In the genomic region with DNA sequence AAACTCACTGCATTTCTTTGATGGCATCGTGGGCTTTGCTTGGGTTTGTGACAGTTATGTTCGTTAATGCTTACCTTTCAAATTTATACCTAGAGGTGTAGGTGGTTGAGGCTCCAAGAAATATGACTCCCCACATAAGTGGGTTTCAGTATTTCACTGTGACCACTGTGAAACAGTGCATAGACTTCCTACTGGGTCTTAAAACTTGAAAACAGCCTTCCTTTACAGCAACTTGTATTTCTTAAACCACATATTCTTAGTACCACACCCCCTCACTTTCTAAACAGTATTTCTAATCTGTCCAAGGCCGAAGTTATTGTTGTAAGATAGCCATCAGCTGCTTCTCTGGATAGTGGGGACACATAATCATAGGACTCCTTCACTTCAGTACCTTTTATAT, we compare ENCODE assay signal across 19 cellular contexts. TPM values are rescaled to one million over a fixed set of nuclear protein-coding genes. Genes with fewer than 3 reads are reported as not detected.
DNase-seq lines count a peak whose midpoint lies in the region; ATAC-seq and TF ChIP-seq lines count a peak whose summit lies in the region.
"Had no signal": no experiment of that assay in that cellular context is flagged by ENCODE, and none has a peak within 500 bp of the region (broad histone marks: within the 10 kb centered on the region; RNA-seq: fewer than 3 reads in every experiment).

No MANE protein-coding gene starts in this region.

- peak overlapping the region; percentile 10 for H3K27ac Mint-ChIP-seq in progenitor cell of endocrine pancreas
- H3K27ac Mint-ChIP-seq in stimulated activated memory B cell treated with anti-CD40 and anti-IgM and Interleukin-4, amounts not matched to agents 10 μg/mL and 1 μg/mL and 100 μg/mL, for 72 hours, result no peak overlapping the region
- H3K27ac Mint-ChIP-seq: CD4-positive, alpha-beta T cell; T-helper 17 cell had no signal

- no peaks in the 10 kb centered on the region for H3K27me3 ChIP-seq in MM.1S (replicated peaks; ENCODE audit: insufficient read depth, low read length)
- H3K27me3 ChIP-seq: BE2C, MG63, SJCRH30 had no signal

- no peak overlapping the region for H3K4me3 Mint-ChIP-seq in progenitor cell of endocrine pancreas (ENCODE audit: low read depth)
- H3K4me3 Mint-ChIP-seq in stimulated activated memory B cell treated with anti-CD40 and anti-IgM and Interleukin-4, amounts not matched to agents 10 μg/mL and 1 μg/mL and 100 μg/mL, for 72 hours, result no peak overlapping the region
- H3K4me3 Mint-ChIP-seq: CD4-positive, alpha-beta T cell; T-helper 17 cell had no signal

- H2AFZ ChIP-seq in MM.1S (ENCODE audit: low read length), result no peak overlapping the region

- peak overlapping the region; percentile 0; the same call in 1 of the 2 replicates for H3K4me3 ChIP-seq in MM.1S (ENCODE audit: low read length)
- H3K4me3 ChIP-seq: MG63, SJCRH30 had no signal

- TF ChIP-seq CTCF in MM.1S (IDR thresholded peaks at IDR 0.05; ENCODE audit: low read length) (no peak), progenitor cell of endocrine pancreas (IDR thresholded peaks at IDR 0.05; ENCODE audit: unreplicated experiment) (no peak)

- H3K9ac ChIP-seq in MM.1S (ENCODE audit: low read length), result no peak overlapping the region

- H3K9me3 Mint-ChIP-seq in progenitor cell of endocrine pancreas (ENCODE audit: low read depth), result peaks cover 8% of the 10 kb centered on the region
- H3K9me3 Mint-ChIP-seq in stimulated activated memory B cell treated with anti-CD40 and anti-IgM and Interleukin-4, amounts not matched to agents 10 μg/mL and 1 μg/mL and 100 μg/mL, for 72 hours, result peaks cover 2% of the 10 kb centered on the region
- H3K9me3 Mint-ChIP-seq: CD4-positive, alpha-beta T cell had no signal

- peaks cover 4% of the 10 kb centered on the region for H3K4me1 Mint-ChIP-seq in progenitor cell of endocrine pancreas (ENCODE audit: low read depth)
- H3K4me1 Mint-ChIP-seq in stimulated activated memory B cell treated with anti-CD40 and anti-IgM and Interleukin-4, amounts not matched to agents 10 μg/mL and 1 μg/mL and 100 μg/mL, for 72 hours, result peaks cover 4% of the 10 kb centered on the region

- H3K9me2 ChIP-seq in MM.1S (replicated peaks; ENCODE audit: insufficient read depth, low read length), result no peaks in the 10 kb centered on the region

- no peaks in the 10 kb centered on the region for H4K20me1 ChIP-seq in MM.1S (ENCODE audit: insufficient read depth, low read length)

- no peaks in the 10 kb centered on the region for H3K36me3 ChIP-seq in MM.1S (replicated peaks; ENCODE audit: insufficient read depth, low read length)
- H3K36me3 ChIP-seq: BE2C, MG63 had no signal

- peak overlapping the region; percentile 10; the same call in 1 of the 2 replicates for H3K27ac ChIP-seq in MM.1S (ENCODE audit: low read length)
- H3K27ac ChIP-seq: SJCRH30 had no signal

- no peaks in the 10 kb centered on the region for H3K9me3 ChIP-seq in MM.1S (replicated peaks; ENCODE audit: insufficient read depth, low read length)
- H3K9me3 ChIP-seq: BE2C, MG63, SJCRH30 had no signal

- peaks cover 51% of the 10 kb centered on the region for H3K36me3 Mint-ChIP-seq in progenitor cell of endocrine pancreas (ENCODE audit: insufficient read depth)
- H3K36me3 Mint-ChIP-seq in stimulated activated memory B cell treated with anti-CD40 and anti-IgM and Interleukin-4, amounts not matched to agents 10 μg/mL and 1 μg/mL and 100 μg/mL, for 72 hours, result peaks cover under 1% of the 10 kb centered on the region

- peak overlapping the region; percentile 37 for H3K4me2 ChIP-seq in MM.1S (ENCODE audit: low read depth, low read length)

- H3F3A ChIP-seq in MM.1S (ENCODE audit: insufficient read depth, low read length), result peaks cover 26% of the 10 kb centered on the region

- DNase-seq in MM.1S (peak; percentile 90), progenitor cell of endocrine pancreas (ENCODE audit: low spot score, unreplicated experiment) (no peak), NCI-H2227 treated with DMSO at 0.1 percent for 48 hours (lab: John Stamatoyannopoulos, UW) (no peak), activated gamma-delta T cell treated with Interleukin-2 at 50 U/mL for 16 hours (no peak)
- DNase-seq: BE2C; CD4-positive, alpha-beta T cell; GOT3; KBM-7; MG63; NCI-H1105; NCI-H187; NCI-H2171; NCI-H748 treated with DMSO at 0.1 percent for 48 hours; PC-3; SJCRH30; T-helper 17 cell had no signal

- H3K4me1 ChIP-seq in MM.1S (ENCODE audit: low read length), result peaks cover 29% of the 10 kb centered on the region
- H3K4me1 ChIP-seq: BE2C had no signal

- H3K27me3 Mint-ChIP-seq in progenitor cell of endocrine pancreas, result no peaks in the 10 kb centered on the region
- H3K27me3 Mint-ChIP-seq in stimulated activated memory B cell treated with anti-CD40 and anti-IgM and Interleukin-4, amounts not matched to agents 10 μg/mL and 1 μg/mL and 100 μg/mL, for 72 hours, result no peaks in the 10 kb centered on the region
- H3K27me3 Mint-ChIP-seq: CD4-positive, alpha-beta T cell; T-helper 17 cell had no signal

- H3K79me2 ChIP-seq in MM.1S (ENCODE audit: low read length), result no peaks in the 10 kb centered on the region

- peak; percentile 58 for ATAC-seq in GM21381 (IDR thresholded peaks at IDR 0.05; ENCODE audit: unreplicated experiment)
- ATAC-seq in HG03025 (IDR thresholded peaks at IDR 0.05; ENCODE audit: low FRiP score, unreplicated experiment), result peak; percentile 79
- ATAC-seq in stimulated activated memory B cell treated with anti-CD40 and anti-IgM and Interleukin-4, amounts not matched to agents 10 μg/mL and 1 μg/mL and 100 μg/mL, for 72 hours, result no peak
- ATAC-seq: PC-3, T-helper 17 cell had no signal

RNA-seq across cellular contexts. Expression of gene TMEFF1, which starts 48.3 kb away (rescaled TPM):
- 69.1 and 78.1 TPM in 2 replicates for total RNA-seq in progenitor cell of endocrine pancreas
- total RNA-seq: CD4-positive, alpha-beta T cell; PC-3; T-helper 17 cell had no signal

RNA-seq across cellular contexts. Expression of gene CAVIN4, which starts 56.6 kb away (rescaled TPM):
- total RNA-seq in progenitor cell of endocrine pancreas, result 14.5 and 18.1 TPM in 2 replicates
